Comparison of ENCODE assay signal across 15 cellular contexts in genomic region chr12:93743999-93744689, GRCh38.
DNase-seq lines count a peak whose midpoint lies in the region; ATAC-seq and TF ChIP-seq lines count a peak whose summit lies in the region.
"Had no signal": no experiment of that assay in that cellular context is flagged by ENCODE, and none has a peak within 500 bp of the region (broad histone marks: within the 10 kb centered on the region; RNA-seq: fewer than 3 reads in every experiment).

No MANE protein-coding gene starts in this region.

- H3K4me1 ChIP-seq in CD4-positive, CD25-positive, alpha-beta regulatory T cell (ENCODE audit: control insufficient read depth, insufficient read depth, low read length, poor library complexity, severe bottlenecking): peaks cover 26% of the 10 kb centered on the region
- peaks cover 16% of the 10 kb centered on the region for H3K4me1 ChIP-seq in mammary epithelial cell (ENCODE audit: insufficient read depth, low read length)

- intact Hi-C loops in mammary epithelial cell (cut with micrococcal nuclease) (loop anchor here (2.0 kb wide), 2 partner anchors 59 to 241 kb away; no protein-coding TSS in a partner anchor), natural killer cell (cut with micrococcal nuclease) (loop anchor here (2.0 to 5.0 kb wide), 2 partner anchors 241 to 358 kb away; no protein-coding TSS in a partner anchor)

- H3K79me2 ChIP-seq in mammary epithelial cell (ENCODE audit: insufficient read depth, low read length): no peaks in the 10 kb centered on the region

- no peak for DNase-seq in CD4-positive, CD25-positive, alpha-beta regulatory T cell
- DNase-seq in NCI-H446 (lab: John Stamatoyannopoulos, UW) (peak; percentile 75), mammary epithelial cell (peak; percentile 69), natural killer cell (no peak), kidney glomerular epithelial cell (lab: John Stamatoyannopoulos, UW) (no peak), HPDE6-E6E7 (ENCODE audit: extremely low spot score) (no peak)
- no peak for DNase-seq in stimulated activated naive CD4-positive, alpha-beta T cell treated with Interleukin-2 at 50 U/mL for 16 hours (lab: John Stamatoyannopoulos, UW)
- DNase-seq: activated naive CD4-positive, alpha-beta T cell; effector CD4-positive, alpha-beta T cell; foreskin fibroblast; NCI-H2029; NK-92 treated with Interleukin-12 subunit alpha and Interleukin-12 subunit beta, amount 100 ng/mL, for 24 hours had no signal

- WGBS in mammary epithelial cell (ENCODE audit: low coverage, missing lambda C conversion rate): 45% methylated on average over 4 of the region's 4 CpGs

- H3K9me3 ChIP-seq in CD4-positive, CD25-positive, alpha-beta regulatory T cell (ENCODE audit: control insufficient read depth in 2 of 2, low read length in 2 of 2): no peaks in the 10 kb centered on the region
- no peaks in the 10 kb centered on the region for H3K9me3 ChIP-seq in mammary epithelial cell (replicated peaks; ENCODE audit: insufficient read depth, low read length)
- H3K9me3 ChIP-seq: SJSA1 had no signal

- no peak overlapping the region for H3K4me3 ChIP-seq in CD4-positive, CD25-positive, alpha-beta regulatory T cell (ENCODE audit: low read depth, low read length)
- no peak overlapping the region for H3K4me3 ChIP-seq in mammary epithelial cell (replicated peaks in 1 of 3; ENCODE audit: insufficient read depth in 1 of 3, low read depth in 2 of 3, low read length in 3 of 3)
- H3K4me3 ChIP-seq: SJSA1 had no signal

- no peaks in the 10 kb centered on the region for H3K36me3 Mint-ChIP-seq in CD4-positive, CD25-positive, alpha-beta regulatory T cell
- H3K36me3 Mint-ChIP-seq in natural killer cell: no peaks in the 10 kb centered on the region

- no peaks in the 10 kb centered on the region for H3K27me3 ChIP-seq in CD4-positive, CD25-positive, alpha-beta regulatory T cell (ENCODE audit: control insufficient read depth, insufficient read depth, low read length)
- H3K27me3 ChIP-seq in mammary epithelial cell (ENCODE audit: insufficient read depth, low read length): no peaks in the 10 kb centered on the region
- H3K27me3 ChIP-seq: SJSA1 had no signal

- peak overlapping the region; percentile 78 for H2AFZ ChIP-seq in mammary epithelial cell (ENCODE audit: low read depth, low read length)

- peak overlapping the region in 3 of 4 donors; percentile 14 to 92 (median 53) for H3K4me3 Mint-ChIP-seq in CD4-positive, CD25-positive, alpha-beta regulatory T cell
- H3K4me3 Mint-ChIP-seq in natural killer cell: peak overlapping the region; percentile 98

- H4K20me1 ChIP-seq in mammary epithelial cell (ENCODE audit: insufficient read depth, low read length): no peaks in the 10 kb centered on the region

- peak overlapping the region in 1 of 3 donors; percentile 14 for H3K27ac Mint-ChIP-seq in CD4-positive, CD25-positive, alpha-beta regulatory T cell
- peak overlapping the region; percentile 93 to 96 for H3K27ac Mint-ChIP-seq in natural killer cell
- H3K27ac Mint-ChIP-seq: B cell had no signal

- H3K4me2 ChIP-seq in mammary epithelial cell (ENCODE audit: insufficient read depth, low read depth, low read length): peak overlapping the region; percentile 70

- no peak for ATAC-seq in CD4-positive, CD25-positive, alpha-beta regulatory T cell (ENCODE audit: low read depth in 2 of 2)
- no peak for ATAC-seq in natural killer cell
- ATAC-seq in HG02759 (IDR thresholded peaks at IDR 0.05; ENCODE audit: unreplicated experiment): no peak

- no peaks in the 10 kb centered on the region for H3K36me3 ChIP-seq in CD4-positive, CD25-positive, alpha-beta regulatory T cell (ENCODE audit: control insufficient read depth, insufficient read depth, low read length)
- no peaks in the 10 kb centered on the region for H3K36me3 ChIP-seq in mammary epithelial cell (ENCODE audit: insufficient read depth, low read length)
- H3K36me3 ChIP-seq: SJSA1 had no signal

- no peak overlapping the region for H3K27ac ChIP-seq in CD4-positive, CD25-positive, alpha-beta regulatory T cell (ENCODE audit: insufficient read depth, low read length, poor library complexity, severe bottlenecking)
- no peak overlapping the region for H3K27ac ChIP-seq in mammary epithelial cell (ENCODE audit: insufficient read depth, low read depth, low read length)
- H3K27ac ChIP-seq: SJSA1 had no signal

- H3K4me1 Mint-ChIP-seq in CD4-positive, CD25-positive, alpha-beta regulatory T cell: peaks cover 26 to 34% (median 32%) of the 10 kb centered on the region in 4 donors
- peaks cover 20 to 26% of the 10 kb centered on the region in 2 donors for H3K4me1 Mint-ChIP-seq in natural killer cell

- H3K9ac ChIP-seq in mammary epithelial cell (ENCODE audit: insufficient read depth, low read length): no peak overlapping the region

- H3K9me3 Mint-ChIP-seq in CD4-positive, CD25-positive, alpha-beta regulatory T cell: no peaks in the 10 kb centered on the region
- no peaks in the 10 kb centered on the region for H3K9me3 Mint-ChIP-seq in natural killer cell

- no peaks in the 10 kb centered on the region for H3K27me3 Mint-ChIP-seq in CD4-positive, CD25-positive, alpha-beta regulatory T cell
- no peaks in the 10 kb centered on the region for H3K27me3 Mint-ChIP-seq in natural killer cell (ENCODE audit: low read depth in 2 of 2)
- H3K27me3 Mint-ChIP-seq: B cell had no signal

- in situ Hi-C loops in mammary epithelial cell (cut with MboI; ENCODE audit: low sequenced_read_pairs in 2 of 2): loop anchor here (5.0 to 10.0 kb wide), 2 partner anchors 169 to 172 kb away; partner anchors contain the start of gene SOCS2 (in 2 of the 2)

- dilution Hi-C loops in mammary epithelial cell (cut with HindIII; ENCODE audit: low sequenced_read_pairs): no loop called here

- CTCF ChIA-PET in mammary epithelial cell (lab: Charles Lee; ENCODE audit: low non-redundant PET): no interaction called here

- BruUV-seq in mammary epithelial cell (replicated peaks; lab: Mats Ljungman, UMichigan): no TSS peak

- TF ChIP-seq CTCF in mammary epithelial cell (conservative IDR thresholded peaks at IDR 0.05 in 1 of 2, IDR thresholded peaks at IDR 0.05 in 1 of 2; ENCODE audit: extremely low read depth in 1 of 2, insufficient read depth in 1 of 2, low read depth in 1 of 2, low read length in 2 of 2) (no peak), natural killer cell (IDR thresholded peaks at IDR 0.05) (no peak)

Comparison
In these comparisons a context has a peak if more than half of its experiments do, and no peak if none do; other contexts are left out.
1. DNase-seq: peak in NCI-H446 (2 of 2) and mammary epithelial cell (single experiment); none in CD4-positive, CD25-positive, alpha-beta regulatory T cell (0 of 3), natural killer cell (single experiment), stimulated activated naive CD4-positive, alpha-beta T cell treated with Interleukin-2 at 50 U/mL for 16 hours (single experiment), kidney glomerular epithelial cell (single experiment) and HPDE6-E6E7 (single experiment).